In genomic region chr2:145044506-145044905, GRCh38 we compare ENCODE assay signal across 36 cellular contexts.
"Had no signal": no experiment of that assay in that cellular context is flagged by ENCODE, and none has a peak within 500 bp of the region (broad histone marks: within the 10 kb centered on the region; RNA-seq: fewer than 3 reads in every experiment).

No MANE protein-coding gene starts in this region.

- ATAC-seq: activated CD4-positive, alpha-beta T cell treated with anti-CD3 and anti-CD28 coated beads for 36 hours; activated CD8-positive, alpha-beta memory T cell treated with anti-CD3 and anti-CD28 coated beads, Interleukin-2, amount 10 ng/mL, durations not matched to agents 7 days and 5 days; activated CD8-positive, alpha-beta T cell treated with anti-CD3 and anti-CD28 coated beads, Interleukin-2, amount 10 ng/mL, durations not matched to agents 7 days and 5 days; activated naive CD8-positive, alpha-beta T cell treated with anti-CD3 and anti-CD28 coated beads, Interleukin-2, amount 50 U/mL, for 24 hours; body of pancreas; esophagus mucosa; heart left ventricle; T-helper 17 cell had no signal

- H3K27ac ChIP-seq: adrenal gland, body of pancreas, cardiac muscle cell, colonic mucosa, heart left ventricle had no signal

- H3K4me3 Mint-ChIP-seq: activated CD4-positive, alpha-beta memory T cell treated with anti-CD3 and anti-CD28 coated beads for 36 hours; activated CD4-positive, alpha-beta T cell treated with anti-CD3 and anti-CD28 coated beads for 36 hours; activated CD4-positive, alpha-beta T cell treated with anti-CD3 and anti-CD28 coated beads, Interleukin-2, amount 10 ng/mL, durations not matched to agents 24 days and 14 days; activated CD8-positive, alpha-beta memory T cell treated with anti-CD3 and anti-CD28 coated beads, Interleukin-2, amount 10 ng/mL, durations not matched to agents 7 days and 5 days; activated CD8-positive, alpha-beta T cell treated with anti-CD3 and anti-CD28 coated beads, Interleukin-2, amount 10 ng/mL, durations not matched to agents 7 days and 5 days; activated naive CD4-positive, alpha-beta T cell treated with anti-CD3 and anti-CD28 coated beads for 36 hours; activated naive CD4-positive, alpha-beta T cell treated with anti-CD3 and anti-CD28 coated beads, Interleukin-2, amount 50 U/mL, for 24 hours; activated naive CD8-positive, alpha-beta T cell treated with anti-CD3 and anti-CD28 coated beads for 36 hours; activated naive CD8-positive, alpha-beta T cell treated with anti-CD3 and anti-CD28 coated beads, Interleukin-2, amount 50 U/mL, for 24 hours; activated T-helper 1 cell treated with anti-CD3 and anti-CD28 coated beads, Interleukin-12 subunit alpha, Interleukin-12 subunit beta, Interleukin-2, Interleukin-4 antibody, amounts not matched to agents 30 ng/mL and 10 ng/mL and 1 ng/mL, durations not matched to agents 14 hours and 24 hours and 36 hours; T-helper 17 cell; T-helper 2 cell treated with Interferon-gamma antibody and Interleukin-4, amounts not matched to agents 5 μg/mL and 100 μg/mL, for 36 hours had no signal

- H3K9me3 ChIP-seq: adrenal gland, body of pancreas, colonic mucosa, heart left ventricle had no signal

- H3K27me3 Mint-ChIP-seq: activated CD4-positive, alpha-beta T cell treated with anti-CD3 and anti-CD28 coated beads for 36 hours; activated CD4-positive, alpha-beta T cell treated with anti-CD3 and anti-CD28 coated beads, Interleukin-2, amount 10 ng/mL, durations not matched to agents 24 days and 14 days; activated CD8-positive, alpha-beta memory T cell treated with anti-CD3 and anti-CD28 coated beads, Interleukin-2, amount 10 ng/mL, durations not matched to agents 7 days and 5 days; activated naive CD4-positive, alpha-beta T cell treated with anti-CD3 and anti-CD28 coated beads, Interleukin-2, amount 50 U/mL, for 24 hours; T-helper 17 cell had no signal

- FAIRE-seq: endometrium, endothelial cell of umbilical vein, frontal cortex had no signal

- H3K36me3 ChIP-seq: adrenal gland, cardiac muscle cell, colonic mucosa, heart left ventricle had no signal

- H3K27me3 ChIP-seq: adrenal gland, body of pancreas, cardiac muscle cell, colonic mucosa, heart left ventricle had no signal

- H3K9me3 Mint-ChIP-seq: activated CD4-positive, alpha-beta memory T cell treated with anti-CD3 and anti-CD28 coated beads for 36 hours; activated CD4-positive, alpha-beta T cell treated with anti-CD3 and anti-CD28 coated beads, Interleukin-2, amount 10 ng/mL, durations not matched to agents 24 days and 14 days; activated naive CD4-positive, alpha-beta T cell treated with anti-CD3 and anti-CD28 coated beads for 36 hours; activated naive CD8-positive, alpha-beta T cell treated with anti-CD3 and anti-CD28 coated beads for 36 hours; activated naive CD8-positive, alpha-beta T cell treated with anti-CD3 and anti-CD28 coated beads, Interleukin-2, amount 50 U/mL, for 24 hours; activated T-helper 1 cell treated with anti-CD3 and anti-CD28 coated beads, Interleukin-12 subunit alpha, Interleukin-12 subunit beta, Interleukin-2, Interleukin-4 antibody, amounts not matched to agents 30 ng/mL and 10 ng/mL and 1 ng/mL, durations not matched to agents 14 hours and 24 hours and 36 hours; activated T-helper 2 cell treated with anti-CD3 and anti-CD28 coated beads, Interferon-gamma antibody, Interleukin-2, Interleukin-4, amounts not matched to agents 10 μg/mL and 5 μg/mL and 100 μg/mL, durations not matched to agents 14 hours and 24 hours and 36 hours; T-helper 2 cell treated with Interferon-gamma antibody and Interleukin-4, amounts not matched to agents 5 μg/mL and 100 μg/mL, for 36 hours had no signal

- H3K4me1 ChIP-seq: adrenal gland, body of pancreas, colonic mucosa, heart left ventricle had no signal

- H3K27ac Mint-ChIP-seq: activated CD4-positive, alpha-beta memory T cell treated with anti-CD3 and anti-CD28 coated beads for 36 hours; activated CD4-positive, alpha-beta T cell treated with anti-CD3 and anti-CD28 coated beads for 36 hours; activated CD4-positive, alpha-beta T cell treated with anti-CD3 and anti-CD28 coated beads, Interleukin-2, amount 10 ng/mL, durations not matched to agents 24 days and 14 days; activated CD8-positive, alpha-beta memory T cell treated with anti-CD3 and anti-CD28 coated beads, Interleukin-2, amount 10 ng/mL, durations not matched to agents 7 days and 5 days; activated CD8-positive, alpha-beta T cell treated with anti-CD3 and anti-CD28 coated beads, Interleukin-2, amount 10 ng/mL, durations not matched to agents 7 days and 5 days; activated naive CD4-positive, alpha-beta T cell treated with anti-CD3 and anti-CD28 coated beads for 36 hours; activated naive CD4-positive, alpha-beta T cell treated with anti-CD3 and anti-CD28 coated beads, Interleukin-2, amount 50 U/mL, for 24 hours; activated naive CD8-positive, alpha-beta T cell treated with anti-CD3 and anti-CD28 coated beads for 36 hours; activated naive CD8-positive, alpha-beta T cell treated with anti-CD3 and anti-CD28 coated beads, Interleukin-2, amount 50 U/mL, for 24 hours; activated T-helper 1 cell treated with anti-CD3 and anti-CD28 coated beads, Interleukin-12 subunit alpha, Interleukin-12 subunit beta, Interleukin-2, Interleukin-4 antibody, amounts not matched to agents 30 ng/mL and 10 ng/mL and 1 ng/mL, durations not matched to agents 14 hours and 24 hours and 36 hours; activated T-helper 2 cell treated with anti-CD3 and anti-CD28 coated beads, Interferon-gamma antibody, Interleukin-2, Interleukin-4, amounts not matched to agents 10 μg/mL and 5 μg/mL and 100 μg/mL, durations not matched to agents 14 hours and 24 hours and 36 hours; T-helper 17 cell; T-helper 2 cell treated with Interferon-gamma antibody and Interleukin-4, amounts not matched to agents 5 μg/mL and 100 μg/mL, for 36 hours had no signal

- H3K4me1 Mint-ChIP-seq: activated CD4-positive, alpha-beta T cell treated with anti-CD3 and anti-CD28 coated beads for 36 hours; activated CD4-positive, alpha-beta T cell treated with anti-CD3 and anti-CD28 coated beads, Interleukin-2, amount 10 ng/mL, durations not matched to agents 24 days and 14 days; activated CD8-positive, alpha-beta memory T cell treated with anti-CD3 and anti-CD28 coated beads, Interleukin-2, amount 10 ng/mL, durations not matched to agents 7 days and 5 days; activated naive CD4-positive, alpha-beta T cell treated with anti-CD3 and anti-CD28 coated beads, Interleukin-2, amount 50 U/mL, for 24 hours; activated naive CD8-positive, alpha-beta T cell treated with anti-CD3 and anti-CD28 coated beads for 36 hours; activated naive CD8-positive, alpha-beta T cell treated with anti-CD3 and anti-CD28 coated beads, Interleukin-2, amount 50 U/mL, for 24 hours; T-helper 17 cell had no signal

- DNase-seq: activated CD4-positive, alpha-beta memory T cell treated with anti-CD3 and anti-CD28 coated beads for 36 hours; activated CD4-positive, alpha-beta T cell treated with anti-CD3 and anti-CD28 coated beads for 36 hours; activated CD4-positive, alpha-beta T cell treated with anti-CD3 and anti-CD28 coated beads, Interleukin-2, amount 10 ng/mL, durations not matched to agents 24 days and 14 days; activated CD4-positive, CD25-positive, alpha-beta regulatory T cell; activated CD4-positive, CD25-positive, alpha-beta regulatory T cell treated with anti-CD3 and anti-CD28 coated beads, Interleukin-2, amount 50 U/mL, for 72 hours; activated CD8-positive, alpha-beta memory T cell treated with anti-CD3 and anti-CD28 coated beads, Interleukin-2, amount 10 ng/mL, durations not matched to agents 7 days and 5 days; activated CD8-positive, alpha-beta memory T cell treated with anti-CD3 and anti-CD28 coated beads, Interleukin-2, amount 50 U/mL, for 4 hours; activated CD8-positive, alpha-beta T cell treated with anti-CD3 and anti-CD28 coated beads, Interleukin-2, amount 10 ng/mL, durations not matched to agents 7 days and 5 days; activated effector memory CD4-positive, alpha-beta T cell treated with anti-CD3 and anti-CD28 coated beads, Interleukin-2, amount 50 U/mL, for 16 hours; activated naive CD4-positive, alpha-beta T cell treated with anti-CD3 and anti-CD28 coated beads for 36 hours; activated naive CD8-positive, alpha-beta T cell treated with anti-CD3 and anti-CD28 coated beads for 36 hours; activated naive CD8-positive, alpha-beta T cell treated with anti-CD3 and anti-CD28 coated beads, Interleukin-2, amount 50 U/mL, for 24 hours; activated T-cell treated with anti-CD3 and anti-CD28 coated beads, Interleukin-2, amount 50 U/mL, for 1 hour; activated T-cell treated with anti-CD3 and anti-CD28 coated beads, Interleukin-2, amount 50 U/mL, for 48 hours; adrenal gland; amygdala; aorta; body of pancreas; central memory CD4-positive, alpha-beta T cell; cerebellar nuclear complex; colonic mucosa; effector CD8-positive, alpha-beta T cell; foreskin fibroblast; glutamatergic neuron; heart left ventricle; T-helper 1 cell; T-helper 17 cell had no signal

- H3K36me3 Mint-ChIP-seq: activated CD4-positive, alpha-beta memory T cell treated with anti-CD3 and anti-CD28 coated beads for 36 hours; activated CD8-positive, alpha-beta memory T cell treated with anti-CD3 and anti-CD28 coated beads, Interleukin-2, amount 10 ng/mL, durations not matched to agents 7 days and 5 days; activated naive CD4-positive, alpha-beta T cell treated with anti-CD3 and anti-CD28 coated beads, Interleukin-2, amount 50 U/mL, for 24 hours; activated naive CD8-positive, alpha-beta T cell treated with anti-CD3 and anti-CD28 coated beads for 36 hours had no signal

- H3K4me3 ChIP-seq: adrenal gland, body of pancreas, cardiac muscle cell, colonic mucosa, heart left ventricle had no signal
